Comparison of ENCODE assay signal across 1 cellular context in the genomic region with DNA sequence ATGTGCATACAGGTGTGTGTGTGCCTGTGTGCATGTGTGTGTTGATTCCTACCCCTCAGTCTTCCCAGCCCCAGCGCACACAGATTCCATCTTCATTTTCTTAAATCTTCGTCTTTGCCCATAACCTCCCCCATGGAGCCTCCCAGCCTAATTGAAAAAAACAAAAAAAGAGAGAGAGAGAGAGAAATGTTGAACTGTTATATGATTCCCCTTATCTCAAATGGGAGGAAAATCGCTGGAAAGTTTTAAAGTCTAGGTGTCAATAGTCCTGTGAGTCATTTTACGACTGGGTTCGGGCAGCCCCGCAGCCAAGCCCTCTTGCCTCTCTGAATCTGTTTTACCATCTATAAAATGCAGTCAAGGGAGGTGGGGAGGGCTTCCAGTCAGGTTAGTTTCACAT.
TF ChIP-seq lines count a peak whose summit lies in the region.

No MANE protein-coding gene starts in this region.

TF ChIP-seq in HCT116, 20 proteins besides CTCF, POLR2A, EP300 and RAD21:
- no peak for TF ChIP-seq EGR1 (IDR thresholded peaks at IDR 0.05; ENCODE audit: low read depth)
- TF ChIP-seq, protein P1, sequence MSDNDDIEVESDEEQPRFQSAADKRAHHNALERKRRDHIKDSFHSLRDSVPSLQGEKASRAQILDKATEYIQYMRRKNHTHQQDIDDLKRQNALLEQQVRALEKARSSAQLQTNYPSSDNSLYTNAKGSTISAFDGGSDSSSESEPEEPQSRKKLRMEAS (IDR thresholded peaks at IDR 0.05): no peak
- TF ChIP-seq CBX3 (IDR thresholded peaks at IDR 0.05; ENCODE audit: low read depth): no peak
- no peak for TF ChIP-seq ZNF274 (IDR thresholded peaks at IDR 0.05; ENCODE audit: low read depth, low read length)
- TF ChIP-seq POLR2AphosphoS5 (IDR thresholded peaks at IDR 0.05; ENCODE audit: low read depth, low read length): no peak
- no peak for TF ChIP-seq JUND (IDR thresholded peaks at IDR 0.05)
- TF ChIP-seq, protein P2, sequence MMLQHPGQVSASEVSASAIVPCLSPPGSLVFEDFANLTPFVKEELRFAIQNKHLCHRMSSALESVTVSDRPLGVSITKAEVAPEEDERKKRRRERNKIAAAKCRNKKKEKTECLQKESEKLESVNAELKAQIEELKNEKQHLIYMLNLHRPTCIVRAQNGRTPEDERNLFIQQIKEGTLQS (IDR thresholded peaks at IDR 0.05): no peak
- TF ChIP-seq CEBPB (IDR thresholded peaks at IDR 0.05; ENCODE audit: low read depth): no peak
- no peak for TF ChIP-seq SP1 (IDR thresholded peaks at IDR 0.05; ENCODE audit: low read depth)
- TF ChIP-seq FOSL1 (IDR thresholded peaks at IDR 0.05; ENCODE audit: low read depth): no peak
- no peak for TF ChIP-seq EZH2 (IDR thresholded peaks at IDR 0.05)
